Comparison of ENCODE assay signal across 8 cellular contexts in the genomic region with DNA sequence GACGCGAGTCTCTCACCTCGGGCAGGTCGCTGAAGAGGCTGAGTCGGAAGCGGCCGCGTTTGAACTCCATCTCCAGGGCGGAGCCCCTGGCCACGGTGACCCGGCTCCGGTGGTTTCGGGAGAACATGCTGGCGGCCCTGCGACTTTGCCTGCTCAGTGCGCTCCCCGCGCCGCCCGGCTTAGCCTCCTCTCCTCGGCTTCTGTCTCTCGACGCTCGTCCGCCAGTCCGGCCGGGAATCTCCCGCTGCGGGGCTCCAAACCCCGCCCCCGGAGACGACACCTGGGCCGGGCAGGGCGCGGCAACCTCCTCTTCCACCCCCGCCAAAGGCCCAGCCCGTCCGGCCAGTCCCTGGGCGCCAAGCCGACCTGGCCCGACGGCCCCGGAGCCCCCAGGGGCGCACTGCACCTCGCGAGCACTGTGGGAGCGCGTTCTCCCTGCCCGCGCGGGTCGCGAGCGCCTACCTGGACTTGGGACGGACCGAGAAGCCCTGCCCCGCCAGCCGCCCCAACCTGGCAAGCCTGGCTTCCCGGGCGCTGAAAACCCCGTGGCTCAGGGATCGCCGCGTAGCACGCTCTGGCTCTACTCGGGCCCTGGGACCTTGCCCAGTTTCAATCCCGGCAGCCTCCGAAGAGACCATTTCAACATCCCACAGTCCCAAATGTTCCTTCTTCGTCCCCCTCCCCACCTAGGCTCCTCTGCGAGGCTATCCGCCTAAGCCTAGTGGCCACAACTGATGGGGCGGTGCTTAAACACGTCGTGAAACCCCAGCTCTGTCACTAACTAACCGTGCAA. TPM values are rescaled to one million over a fixed set of nuclear protein-coding genes. Genes with fewer than 3 reads are reported as not detected.
DNase-seq lines count a peak whose midpoint lies in the region; ATAC-seq and TF ChIP-seq lines count a peak whose summit lies in the region.

A gene with protein sequence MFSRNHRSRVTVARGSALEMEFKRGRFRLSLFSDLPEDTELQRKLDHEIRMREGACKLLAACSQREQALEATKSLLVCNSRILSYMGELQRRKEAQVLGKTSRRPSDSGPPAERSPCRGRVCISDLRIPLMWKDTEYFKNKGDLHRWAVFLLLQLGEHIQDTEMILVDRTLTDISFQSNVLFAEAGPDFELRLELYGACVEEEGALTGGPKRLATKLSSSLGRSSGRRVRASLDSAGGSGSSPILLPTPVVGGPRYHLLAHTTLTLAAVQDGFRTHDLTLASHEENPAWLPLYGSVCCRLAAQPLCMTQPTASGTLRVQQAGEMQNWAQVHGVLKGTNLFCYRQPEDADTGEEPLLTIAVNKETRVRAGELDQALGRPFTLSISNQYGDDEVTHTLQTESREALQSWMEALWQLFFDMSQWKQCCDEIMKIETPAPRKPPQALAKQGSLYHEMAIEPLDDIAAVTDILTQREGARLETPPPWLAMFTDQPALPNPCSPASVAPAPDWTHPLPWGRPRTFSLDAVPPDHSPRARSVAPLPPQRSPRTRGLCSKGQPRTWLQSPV (minus strand): TSS at position 248 of the 793 bp plus-strand sequence. CDS start 121 bp downstream, at position 127.

- H3K36me3 Mint-ChIP-seq in activated naive CD4-positive, alpha-beta T cell treated with anti-CD3 and anti-CD28 coated beads, Interleukin-2, amount 10 ng/mL, durations not matched to agents 7 days and 5 days, result no peaks in the 10 kb centered on the region

- CTCF ChIA-PET in activated naive CD4-positive, alpha-beta T cell treated with anti-CD3 and anti-CD28 coated beads, Interleukin-2, amount 10 ng/mL, durations not matched to agents 7 days and 5 days (lab: Charles Lee), result interaction anchor here (0.6 to 1.6 kb wide), 2 partner anchors 9 to 12 kb away, joined by 3 to 5 read pairs; a partner anchor contains a TSS

- H3K27me3 Mint-ChIP-seq in activated naive CD4-positive, alpha-beta T cell treated with anti-CD3 and anti-CD28 coated beads, Interleukin-2, amount 10 ng/mL, durations not matched to agents 7 days and 5 days, result peaks cover 86% of the 10 kb centered on the region

- peak within 1 kb of the TSS; percentile 67 for H3K4me3 ChIP-seq in LNCaP clone FGC (ENCODE audit: low read depth, low read length)

- no peak within 1 kb of the TSS for H3K27ac Mint-ChIP-seq in activated naive CD4-positive, alpha-beta T cell treated with anti-CD3 and anti-CD28 coated beads, Interleukin-2, amount 10 ng/mL, durations not matched to agents 7 days and 5 days

- DNase-seq in NCI-H1417 (lab: John Stamatoyannopoulos, UW), result peak in 2 of 3 experiments; percentile 72 to 93
- DNase-seq in NCI-H1417 treated with DMSO at 0.1 percent for 48 hours (lab: John Stamatoyannopoulos, UW), result no peak
- DNase-seq in LNCaP clone FGC (ENCODE audit: low read depth), result peak; percentile 25
- DNase-seq in activated naive CD4-positive, alpha-beta T cell treated with anti-CD3 and anti-CD28 coated beads, Interleukin-2, amount 10 ng/mL, durations not matched to agents 7 days and 5 days, result peak; percentile 52
- no peak for DNase-seq in cardiac septum (ENCODE audit: low spot score)
- no peak for DNase-seq in posterior vena cava (ENCODE audit: low spot score)
- no peak for DNase-seq in superior temporal gyrus (ENCODE audit: extremely low spot score)

- no peaks in the 10 kb centered on the region for H3K9me3 Mint-ChIP-seq in activated naive CD4-positive, alpha-beta T cell treated with anti-CD3 and anti-CD28 coated beads, Interleukin-2, amount 10 ng/mL, durations not matched to agents 7 days and 5 days

- H3K4me3 Mint-ChIP-seq in activated naive CD4-positive, alpha-beta T cell treated with anti-CD3 and anti-CD28 coated beads, Interleukin-2, amount 10 ng/mL, durations not matched to agents 7 days and 5 days, result peak within 1 kb of the TSS; percentile 57

- H3K4me1 Mint-ChIP-seq in activated naive CD4-positive, alpha-beta T cell treated with anti-CD3 and anti-CD28 coated beads, Interleukin-2, amount 10 ng/mL, durations not matched to agents 7 days and 5 days, result peaks cover 21% of the 10 kb centered on the region

- TF ChIP-seq CTCF in LNCaP clone FGC (IDR thresholded peaks at IDR 0.05; ENCODE audit: control insufficient read depth, extremely low read depth, insufficient read depth), result no peak

- intact Hi-C loops in cardiac septum (cut with DNase I), result no loop called here
- intact Hi-C loops in posterior vena cava (cut with DNase I), result no loop called here

- no peak for ATAC-seq in GM21526 (IDR thresholded peaks at IDR 0.05; ENCODE audit: low FRiP score, unreplicated experiment)

RNA-seq across cellular contexts. Expression of the gene that starts here (rescaled TPM):
- total RNA-seq in cardiac septum (18.5 TPM), posterior vena cava (10 to 100 TPM; 10.6 to 16.8 TPM)

Comparison
In these comparisons a context has a peak if more than half of its experiments do, and no peak if none do; other contexts are left out.
1. DNase-seq: peak in NCI-H1417 (2 of 3), LNCaP clone FGC (single experiment) and activated naive CD4-positive, alpha-beta T cell treated with anti-CD3 and anti-CD28 coated beads, Interleukin-2, amount 10 ng/mL, durations not matched to agents 7 days and 5 days (single experiment); none in NCI-H1417 treated with DMSO at 0.1 percent for 48 hours (single experiment), cardiac septum (single experiment), posterior vena cava (single experiment) and superior temporal gyrus (single experiment).